In the genomic region with DNA sequence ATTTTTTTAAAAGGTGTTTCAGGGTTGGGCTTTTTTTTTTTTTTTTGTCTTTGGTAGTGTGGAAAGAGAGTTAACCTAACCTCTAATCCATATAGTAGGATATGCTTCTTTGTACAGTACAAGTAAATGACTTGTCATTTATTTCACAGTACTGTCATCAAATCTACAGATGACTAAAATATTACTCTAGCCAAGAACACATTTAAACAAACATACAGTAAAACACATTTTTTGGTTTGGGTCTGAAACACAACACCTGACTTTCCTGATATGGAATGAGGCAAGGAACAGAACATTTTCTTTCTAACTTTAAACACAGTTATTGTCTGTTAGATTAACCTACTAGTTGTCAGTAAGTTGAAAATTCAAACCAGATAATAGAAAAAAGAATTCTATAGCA, we compare ENCODE assay signal across 33 cellular contexts.
"Had no signal": no experiment of that assay in that cellular context is flagged by ENCODE, and none has a peak within 500 bp of the region (broad histone marks: within the 10 kb centered on the region; RNA-seq: fewer than 3 reads in every experiment).

No MANE protein-coding gene starts in this region.

- ATAC-seq: activated naive CD4-positive, alpha-beta T cell treated with anti-CD3 and anti-CD28 coated beads, Interleukin-2, amount 50 U/mL, for 72 hours; activated T-cell treated with anti-CD3 and anti-CD28 coated beads, Interleukin-2, amount 50 U/mL, for 4 hours; body of pancreas; Right ventricle myocardium inferior; SK-N-SH treated with all-trans-retinoic acid at 6 μM for 48 hours had no signal

- H3K4me3 ChIP-seq: adrenal gland, body of pancreas, PC-9 had no signal

- H3K4me1 ChIP-seq: adrenal gland, body of pancreas had no signal

- H3K36me3 ChIP-seq: adrenal gland had no signal

- H2AFZ ChIP-seq: PC-9 had no signal

- H3K9me3 ChIP-seq: body of pancreas had no signal

- H3K4me2 ChIP-seq: PC-9 had no signal

- FAIRE-seq: astrocyte, bronchial epithelial cell, RCC 7860 had no signal

- DNase-seq: activated B cell treated with CpG ODN at 0.5 μM for 24 hours; activated CD4-positive, alpha-beta memory T cell treated with anti-CD3 and anti-CD28 coated beads for 36 hours; activated CD4-positive, alpha-beta T cell treated with anti-CD3 and anti-CD28 coated beads for 4 hours; activated CD4-positive, alpha-beta T cell treated with anti-CD3 and anti-CD28 coated beads, Interleukin-2, amount 50 U/mL, for 1 hour; activated CD4-positive, CD25-positive, alpha-beta regulatory T cell treated with anti-CD3 and anti-CD28 coated beads, Interleukin-2, amount 50 U/mL, for 72 hours; activated CD8-positive, alpha-beta memory T cell treated with anti-CD3 and anti-CD28 coated beads, Interleukin-2, amount 50 U/mL, for 4 hours; activated gamma-delta T cell treated with Interleukin-2 at 50 U/mL for 16 hours; activated naive CD4-positive, alpha-beta T cell treated with anti-CD3 and anti-CD28 coated beads for 36 hours; activated T-cell treated with anti-CD3 and anti-CD28 coated beads for 4 hours; activated T-cell treated with anti-CD3 and anti-CD28 coated beads, Interleukin-2, amount 50 U/mL, for 4 hours; adrenal gland; body of pancreas; caudate nucleus; cerebellar nuclear complex; NCI-H2171 treated with DMSO at 0.1 percent for 48 hours; NCI-H446; NCI-H526 treated with DMSO at 0.1 percent for 48 hours; NCI-H82; NK-92 treated with Interleukin-12 subunit alpha and Interleukin-12 subunit beta, amount 100 ng/mL, for 24 hours; PC-9; SIG-M5; SW 1271; T-helper 1 cell; T-helper 2 cell; T-helper 9 cell had no signal

- H3K27ac ChIP-seq: adrenal gland, body of pancreas, PC-9, RWPE1, VCaP had no signal

- H3K27me3 ChIP-seq: adrenal gland, body of pancreas had no signal
